9 cellular contexts compared by ENCODE assay signal in genomic region chr12:40158592-40159111, GRCh38. TPM values are rescaled to one million over a fixed set of nuclear protein-coding genes. Genes with fewer than 3 reads are reported as not detected.
DNase-seq lines count a peak whose midpoint lies in the region; ATAC-seq and TF ChIP-seq lines count a peak whose summit lies in the region.
"Had no signal": no experiment of that assay in that cellular context is flagged by ENCODE, and none has a peak within 500 bp of the region (broad histone marks: within the 10 kb centered on the region; RNA-seq: fewer than 3 reads in every experiment).

No MANE protein-coding gene starts in this region.

- no peak for TF ChIP-seq EP300 in gastroesophageal sphincter (IDR thresholded peaks at IDR 0.05)

- H3K27me3 ChIP-seq in BLaER1 treated with 17β-estradiol and CSF1 and Interleukin-3, amounts not matched to agents 10 nM and 100 nM: peaks cover 0 to 38% (median 0%) of the 10 kb centered on the region in 11 experiments; a peak in 6 of 22 replicates
- H3K27me3 ChIP-seq in gastroesophageal sphincter (no peaks in the 10 kb centered on the region), GM23248 (replicated peaks; ENCODE audit: insufficient read depth) (no peaks in the 10 kb centered on the region), Karpas-422 (ENCODE audit: low read length) (no peaks in the 10 kb centered on the region)
- H3K27me3 ChIP-seq: Peyer's patch had no signal

- H4K20me1 ChIP-seq in BLaER1 treated with 17β-estradiol and CSF1 and Interleukin-3, amounts not matched to agents 10 nM and 100 nM: no peaks in the 10 kb centered on the region
- H4K20me1 ChIP-seq in GM23248 (ENCODE audit: insufficient read depth): no peaks in the 10 kb centered on the region
- H4K20me1 ChIP-seq in Karpas-422 (ENCODE audit: insufficient read depth, low read depth, low read length): no peaks in the 10 kb centered on the region

- TF ChIP-seq POLR2A in gastroesophageal sphincter (IDR thresholded peaks at IDR 0.05): no peak

- in situ Hi-C loops in GM23248 (cut with MboI) (no loop called here), G401 (cut with HindIII; ENCODE audit: low sequenced_read_pairs) (no loop called here)

- peaks cover 30 to 38% (median 34%) of the 10 kb centered on the region in 11 experiments for H3K9me3 ChIP-seq in BLaER1 treated with 17β-estradiol and CSF1 and Interleukin-3, amounts not matched to agents 10 nM and 100 nM (replicated peaks in 1 of 11)
- H3K9me3 ChIP-seq in gastroesophageal sphincter (peaks cover 0 to 6% (median 0%) of the 10 kb centered on the region in 3 donors), GM23248 (ENCODE audit: low read depth) (no peaks in the 10 kb centered on the region), Karpas-422 (ENCODE audit: low read length) (no peaks in the 10 kb centered on the region)
- H3K9me3 ChIP-seq: Peyer's patch had no signal

- TF ChIP-seq CTCF in gastroesophageal sphincter (IDR thresholded peaks at IDR 0.05): no peak

- peak overlapping the region in 3 of 11 experiments; percentile 0 to 30 (median 24); a peak in 2 of 22 replicates for H3K9ac ChIP-seq in BLaER1 treated with 17β-estradiol and CSF1 and Interleukin-3, amounts not matched to agents 10 nM and 100 nM
- H3K9ac ChIP-seq in GM23248: no peak overlapping the region
- H3K9ac ChIP-seq in Karpas-422 (ENCODE audit: low read length): no peak overlapping the region

- H3K4me1 ChIP-seq in BLaER1 treated with 17β-estradiol and CSF1 and Interleukin-3, amounts not matched to agents 10 nM and 100 nM: peaks cover 7 to 39% (median 21%) of the 10 kb centered on the region in 10 experiments
- H3K4me1 ChIP-seq in gastroesophageal sphincter (peaks cover 0 to 7% (median 0%) of the 10 kb centered on the region in 3 donors), GM23248 (ENCODE audit: insufficient read depth) (no peaks in the 10 kb centered on the region), Karpas-422 (ENCODE audit: low read length) (no peaks in the 10 kb centered on the region)
- H3K4me1 ChIP-seq: Peyer's patch had no signal

- DNase-seq in NCI-H1105 treated with DMSO at 0.1 percent for 48 hours (lab: John Stamatoyannopoulos, UW) (peak; percentile 98), middle frontal gyrus (ENCODE audit: extremely low spot score, low spot score) (no peak), GM23248 (no peak), G401 (ENCODE audit: low spot score) (no peak), Karpas-422 (no peak)
- DNase-seq: Peyer's patch had no signal

- ATAC-seq in GM21619 (IDR thresholded peaks at IDR 0.05; ENCODE audit: unreplicated experiment) (peak; percentile 68), gastroesophageal sphincter (peak; percentile 82)

- peak overlapping the region in 9 of 11 experiments; percentile 1 to 61 (median 33); a peak in 15 of 22 replicates for H3K27ac ChIP-seq in BLaER1 treated with 17β-estradiol and CSF1 and Interleukin-3, amounts not matched to agents 10 nM and 100 nM
- no peak overlapping the region for H3K27ac ChIP-seq in gastroesophageal sphincter
- no peak overlapping the region for H3K27ac ChIP-seq in GM23248
- no peak overlapping the region for H3K27ac ChIP-seq in Karpas-422 (ENCODE audit: low read length)

- H3K4me3 ChIP-seq in BLaER1 treated with 17β-estradiol and CSF1 and Interleukin-3, amounts not matched to agents 10 nM and 100 nM: no peak overlapping the region
- no peak overlapping the region for H3K4me3 ChIP-seq in gastroesophageal sphincter
- no peak overlapping the region for H3K4me3 ChIP-seq in GM23248
- no peak overlapping the region for H3K4me3 ChIP-seq in Karpas-422 (ENCODE audit: low read length)
- H3K4me3 ChIP-seq: Peyer's patch had no signal

- H3K4me2 ChIP-seq in BLaER1 treated with 17β-estradiol and CSF1 and Interleukin-3, amounts not matched to agents 10 nM and 100 nM: peak overlapping the region; percentile 20 to 83 (median 54); a peak in 20 of 22 replicates
- H3K4me2 ChIP-seq in GM23248 (ENCODE audit: unreplicated experiment) (no peak overlapping the region), Karpas-422 (ENCODE audit: low read depth, low read length, poor library complexity, severe bottlenecking) (no peak overlapping the region)

- no peaks in the 10 kb centered on the region for H3F3A ChIP-seq in GM23248 (ENCODE audit: insufficient read depth)

- no CpG with 5 or more reads among the region's 1 CpG for WGBS in gastroesophageal sphincter (ENCODE audit: low coverage in 1 of 2), 2 donors
- 47 to 50% methylated on average over 1 of the region's 1 CpG for WGBS in GM23248 (ENCODE audit: low coverage in 1 of 2, low lambda C conversion rate in 2 of 2, missing lambda C conversion rate in 2 of 2), 2 experiments

- H3K9me2 ChIP-seq in GM23248 (ENCODE audit: insufficient read depth) (no peaks in the 10 kb centered on the region), Karpas-422 (replicated peaks; ENCODE audit: insufficient read depth, low read length) (no peaks in the 10 kb centered on the region)

- H2AFZ ChIP-seq in GM23248 (no peak overlapping the region), Karpas-422 (ENCODE audit: low read length) (no peak overlapping the region)

- H3K36me3 ChIP-seq in BLaER1 treated with 17β-estradiol and CSF1 and Interleukin-3, amounts not matched to agents 10 nM and 100 nM: peaks cover 0 to 3% (median 0%) of the 10 kb centered on the region in 11 experiments; a peak in 1 of 22 replicates
- H3K36me3 ChIP-seq in gastroesophageal sphincter (no peaks in the 10 kb centered on the region), GM23248 (ENCODE audit: low read depth) (no peaks in the 10 kb centered on the region), Karpas-422 (ENCODE audit: insufficient read depth, low read length) (no peaks in the 10 kb centered on the region)
- H3K36me3 ChIP-seq: Peyer's patch had no signal

- no peaks in the 10 kb centered on the region for H3K79me2 ChIP-seq in GM23248 (ENCODE audit: insufficient read depth)
- no peaks in the 10 kb centered on the region for H3K79me2 ChIP-seq in Karpas-422 (ENCODE audit: low read length)

RNA-seq across cellular contexts. Expression of gene SLC2A13, which starts 52.8 kb away (rescaled TPM):
- 10 to 100 TPM; 20.4 to 38.3 (median 22.3) TPM for total RNA-seq in gastroesophageal sphincter
- total RNA-seq in GM23248 (2014; rRNA removed; shearing (Covaris generic)): 8.1 and 9.2 TPM in 2 replicates
- 2.7 and 3.3 TPM in 2 replicates for polyA plus RNA-seq in GM23248 (2016; fragmentation: Nextera tagmentation; extraction: Ambion mirVana)
- 1.5 and 2.2 TPM in 2 replicates for total RNA-seq in G401 (2014; rRNA removed; shearing (Covaris generic))
- 0.29 and 0.89 TPM in 2 replicates for total RNA-seq in Karpas-422 (2014; rRNA removed; shearing (Covaris generic); ENCODE audit: low replicate concordance)

Comparison
In these comparisons a context has a peak if more than half of its experiments do, and no peak if none do; other contexts are left out.
1. H3K27ac ChIP-seq: peak in BLaER1 treated with 17β-estradiol and CSF1 and Interleukin-3, amounts not matched to agents 10 nM and 100 nM (9 of 11); none in gastroesophageal sphincter (0 of 4), GM23248 (single experiment) and Karpas-422 (single experiment).
2. H3K4me2 ChIP-seq: peak in BLaER1 treated with 17β-estradiol and CSF1 and Interleukin-3, amounts not matched to agents 10 nM and 100 nM (11 of 11); none in GM23248 (single experiment) and Karpas-422 (single experiment).